8 cellular contexts compared by ENCODE assay signal in genomic region chr19:30799854-30800755, GRCh38.
DNase-seq lines count a peak whose midpoint lies in the region; ATAC-seq and TF ChIP-seq lines count a peak whose summit lies in the region.

No MANE protein-coding gene starts in this region.

- ATAC-seq in GM18498 (IDR thresholded peaks at IDR 0.05; ENCODE audit: unreplicated experiment): no peak
- ATAC-seq in stimulated activated memory B cell treated with anti-CD40 and anti-IgM and Interleukin-4, amounts not matched to agents 10 μg/mL and 1 μg/mL and 100 μg/mL, for 72 hours: no peak

- no peak overlapping the region for H3K4me3 Mint-ChIP-seq in stimulated activated memory B cell treated with anti-CD40 and anti-IgM and Interleukin-4, amounts not matched to agents 10 μg/mL and 1 μg/mL and 100 μg/mL, for 72 hours

- no peaks in the 10 kb centered on the region for H3K9me3 Mint-ChIP-seq in stimulated activated memory B cell treated with anti-CD40 and anti-IgM and Interleukin-4, amounts not matched to agents 10 μg/mL and 1 μg/mL and 100 μg/mL, for 72 hours

- DNase-seq in AG20443 (ENCODE audit: low spot score) (peak; percentile 85), HL-60 (ENCODE audit: low read depth in 1 of 2, low spot score in 1 of 2) (no peak), foreskin melanocyte (peak; percentile 6), pons (ENCODE audit: low spot score) (peak; percentile 34), NCI-H187 treated with DMSO at 0.1 percent for 48 hours (lab: John Stamatoyannopoulos, UW) (no peak)
- DNase-seq in activated CD4-positive, alpha-beta T cell treated with anti-CD3 and anti-CD28 coated beads, Interleukin-2, amount 50 U/mL, for 1 hour: peak; percentile 12

- H3K27me3 ChIP-seq in HL-60 (ENCODE audit: insufficient read depth, poor library complexity, severe bottlenecking): no peaks in the 10 kb centered on the region

- H3K27ac ChIP-seq in HL-60 (replicated peaks): no peak overlapping the region

- no peaks in the 10 kb centered on the region for H3K27me3 Mint-ChIP-seq in stimulated activated memory B cell treated with anti-CD40 and anti-IgM and Interleukin-4, amounts not matched to agents 10 μg/mL and 1 μg/mL and 100 μg/mL, for 72 hours

- no peak overlapping the region for H3K27ac Mint-ChIP-seq in stimulated activated memory B cell treated with anti-CD40 and anti-IgM and Interleukin-4, amounts not matched to agents 10 μg/mL and 1 μg/mL and 100 μg/mL, for 72 hours

- peak; percentile 48 for TF ChIP-seq CTCF in HL-60 (IDR thresholded peaks at IDR 0.05; ENCODE audit: insufficient read depth, low read length)

- H3K36me3 Mint-ChIP-seq in stimulated activated memory B cell treated with anti-CD40 and anti-IgM and Interleukin-4, amounts not matched to agents 10 μg/mL and 1 μg/mL and 100 μg/mL, for 72 hours: no peaks in the 10 kb centered on the region

- no peaks in the 10 kb centered on the region for H3K4me1 Mint-ChIP-seq in stimulated activated memory B cell treated with anti-CD40 and anti-IgM and Interleukin-4, amounts not matched to agents 10 μg/mL and 1 μg/mL and 100 μg/mL, for 72 hours

- H3K4me3 ChIP-seq in HL-60 (replicated peaks; ENCODE audit: insufficient read depth, low read length): no peak overlapping the region

Comparison
In these comparisons a context has a peak if more than half of its experiments do, and no peak if none do; other contexts are left out.
1. DNase-seq: peak in AG20443 (single experiment), activated CD4-positive, alpha-beta T cell treated with anti-CD3 and anti-CD28 coated beads, Interleukin-2, amount 50 U/mL, for 1 hour (single experiment), foreskin melanocyte (single experiment) and pons (single experiment); none in HL-60 (0 of 2) and NCI-H187 treated with DMSO at 0.1 percent for 48 hours (single experiment).